2 cellular contexts compared by ENCODE assay signal in genomic region chr15:75142499-75142898, GRCh38.
A peak's percentile ranks its signal among the peaks of the same experiment; 100 is the strongest.
TF ChIP-seq lines count a peak whose summit lies in the region.

No MANE protein-coding gene starts in this region.

TF ChIP-seq in HepG2, 621 proteins besides CTCF, POLR2A, EP300 and RAD21:
- TF ChIP-seq ZNF616 (CRISPR knock-in tag; IDR thresholded peaks at IDR 0.05; ENCODE audit: low read depth) = peak; percentile 100
- TF ChIP-seq CBX5 (CRISPR knock-in tag; IDR thresholded peaks at IDR 0.05; ENCODE audit: borderline replicate concordance) = no peak
- no peak for TF ChIP-seq HNRNPUL1 (IDR thresholded peaks at IDR 0.05; ENCODE audit: low read depth, low read length)
- TF ChIP-seq CEBPB (IDR thresholded peaks at IDR 0.05; ENCODE audit: borderline replicate concordance, low read depth, low read length) = no peak
- no peak for TF ChIP-seq CSRNP1 (CRISPR knock-in tag; IDR thresholded peaks at IDR 0.05)
- TF ChIP-seq ZNF552 (CRISPR knock-in tag; IDR thresholded peaks at IDR 0.05; ENCODE audit: borderline replicate concordance) = no peak
- TF ChIP-seq ZFP91 (CRISPR knock-in tag; IDR thresholded peaks at IDR 0.05; ENCODE audit: borderline replicate concordance) = no peak

TF ChIP-seq in GM12878, 131 proteins besides CTCF, POLR2A, EP300 and RAD21:
- TF ChIP-seq CBX5 (IDR thresholded peaks at IDR 0.05; ENCODE audit: low read depth) (peak; percentile 67; the same call in 1 of the 2 replicates), SPI1 (IDR thresholded peaks at IDR 0.05; ENCODE audit: borderline replicate concordance, insufficient read depth, low read depth, low read length) (no peak)
